ENCODE assay signal across 1 cellular context in the genomic region with DNA sequence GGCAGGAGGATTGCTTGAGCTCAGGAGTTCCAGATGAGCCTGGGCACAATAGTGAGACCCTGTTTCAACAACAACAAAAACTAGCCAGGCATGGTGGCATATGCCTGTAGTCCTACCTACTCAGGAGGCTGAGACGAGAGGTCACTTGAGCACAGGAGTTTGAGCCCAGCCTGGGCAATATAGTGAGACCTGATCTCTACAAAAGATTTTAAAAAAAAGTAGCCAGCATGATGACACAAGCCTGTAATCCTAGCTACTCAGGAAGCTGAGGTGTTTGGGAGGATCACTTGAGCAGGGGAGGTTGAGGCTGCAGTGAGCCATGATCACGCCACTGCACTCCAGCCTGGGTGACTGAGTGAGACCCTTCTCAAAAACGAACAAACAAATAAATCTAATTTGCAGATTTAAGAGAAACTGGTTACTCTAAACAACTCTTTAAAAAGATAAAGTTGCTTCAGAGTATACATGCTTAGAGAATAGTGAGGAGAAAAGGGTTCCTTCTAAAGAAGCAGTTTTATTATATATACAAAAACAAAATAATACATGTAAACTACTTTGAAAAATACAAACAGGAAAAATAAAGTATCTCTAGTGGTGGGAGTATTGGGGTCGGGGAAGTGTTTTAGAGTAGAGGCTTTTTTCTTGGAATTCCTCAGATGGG.
A peak's percentile ranks its signal among the peaks of the same experiment; 100 is the strongest.
TF ChIP-seq lines count a peak whose summit lies in the region.

No MANE protein-coding gene starts in this region.

TF ChIP-seq in K562, 482 proteins besides CTCF, POLR2A, EP300 and RAD21 (continued from another document and continues in another):
- TF ChIP-seq CHD7 (IDR thresholded peaks at IDR 0.05; ENCODE audit: low read depth, low read length), result no peak
- no peak for TF ChIP-seq CBX5 (IDR thresholded peaks at IDR 0.05; ENCODE audit: borderline replicate concordance, low read depth)
- no peak for TF ChIP-seq ZNF507 (tag; conservative IDR thresholded peaks at IDR 0.05)
- TF ChIP-seq ZNF124 (CRISPR knock-in tag; IDR thresholded peaks at IDR 0.05), result no peak
- TF ChIP-seq ZHX1 (conservative IDR thresholded peaks at IDR 0.05; ENCODE audit: low read length), result no peak
- TF ChIP-seq ZNF655 (CRISPR knock-in tag; IDR thresholded peaks at IDR 0.05), result no peak
- TF ChIP-seq JUN (IDR thresholded peaks at IDR 0.05; ENCODE audit: borderline replicate concordance, low read depth, low read length), result peak; percentile 47; the same call in 1 of the 2 replicates
- no peak for TF ChIP-seq JUN (CRISPR knock-in tag; IDR thresholded peaks at IDR 0.05; ENCODE audit: borderline replicate concordance)
- TF ChIP-seq L3MBTL2 (IDR thresholded peaks at IDR 0.05), result peak; percentile 42; the same call in 1 of the 2 replicates
- TF ChIP-seq CHD1 (IDR thresholded peaks at IDR 0.05; ENCODE audit: low read length), result no peak
- TF ChIP-seq CBFA2T2 (conservative IDR thresholded peaks at IDR 0.05), result no peak
- TF ChIP-seq ZSCAN29 (IDR thresholded peaks at IDR 0.05), result no peak
- no peak for TF ChIP-seq SNRNP70 (optimal IDR thresholded peaks at IDR 0.05; ENCODE audit: low read depth, low read length)
- peak; percentile 85 for TF ChIP-seq CXXC5 (CRISPR knock-in tag; IDR thresholded peaks at IDR 0.05)
- TF ChIP-seq, protein P1, sequence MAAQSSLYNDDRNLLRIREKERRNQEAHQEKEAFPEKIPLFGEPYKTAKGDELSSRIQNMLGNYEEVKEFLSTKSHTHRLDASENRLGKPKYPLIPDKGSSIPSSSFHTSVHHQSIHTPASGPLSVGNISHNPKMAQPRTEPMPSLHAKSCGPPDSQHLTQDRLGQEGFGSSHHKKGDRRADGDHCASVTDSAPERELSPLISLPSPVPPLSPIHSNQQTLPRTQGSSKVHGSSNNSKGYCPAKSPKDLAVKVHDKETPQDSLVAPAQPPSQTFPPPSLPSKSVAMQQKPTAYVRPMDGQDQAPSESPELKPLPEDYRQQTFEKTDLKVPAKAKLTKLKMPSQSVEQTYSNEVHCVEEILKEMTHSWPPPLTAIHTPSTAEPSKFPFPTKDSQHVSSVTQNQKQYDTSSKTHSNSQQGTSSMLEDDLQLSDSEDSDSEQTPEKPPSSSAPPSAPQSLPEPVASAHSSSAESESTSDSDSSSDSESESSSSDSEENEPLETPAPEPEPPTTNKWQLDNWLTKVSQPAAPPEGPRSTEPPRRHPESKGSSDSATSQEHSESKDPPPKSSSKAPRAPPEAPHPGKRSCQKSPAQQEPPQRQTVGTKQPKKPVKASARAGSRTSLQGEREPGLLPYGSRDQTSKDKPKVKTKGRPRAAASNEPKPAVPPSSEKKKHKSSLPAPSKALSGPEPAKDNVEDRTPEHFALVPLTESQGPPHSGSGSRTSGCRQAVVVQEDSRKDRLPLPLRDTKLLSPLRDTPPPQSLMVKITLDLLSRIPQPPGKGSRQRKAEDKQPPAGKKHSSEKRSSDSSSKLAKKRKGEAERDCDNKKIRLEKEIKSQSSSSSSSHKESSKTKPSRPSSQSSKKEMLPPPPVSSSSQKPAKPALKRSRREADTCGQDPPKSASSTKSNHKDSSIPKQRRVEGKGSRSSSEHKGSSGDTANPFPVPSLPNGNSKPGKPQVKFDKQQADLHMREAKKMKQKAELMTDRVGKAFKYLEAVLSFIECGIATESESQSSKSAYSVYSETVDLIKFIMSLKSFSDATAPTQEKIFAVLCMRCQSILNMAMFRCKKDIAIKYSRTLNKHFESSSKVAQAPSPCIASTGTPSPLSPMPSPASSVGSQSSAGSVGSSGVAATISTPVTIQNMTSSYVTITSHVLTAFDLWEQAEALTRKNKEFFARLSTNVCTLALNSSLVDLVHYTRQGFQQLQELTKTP (IDR thresholded peaks at IDR 0.05; ENCODE audit: low read depth in 1 of 2, partially characterized antibody in 2 of 2), result peak; percentile 23 to 44
- TF ChIP-seq ZZZ3 (IDR thresholded peaks at IDR 0.05), result no peak
- no peak for TF ChIP-seq MXI1 (IDR thresholded peaks at IDR 0.05; ENCODE audit: low read depth, low read length)
- TF ChIP-seq FOXP1 (CRISPR knock-in tag; IDR thresholded peaks at IDR 0.05), result no peak
- TF ChIP-seq ESRRA (IDR thresholded peaks at IDR 0.05; ENCODE audit: borderline replicate concordance, low read depth), result peak; percentile 39; the same call in 1 of the 2 replicates
- TF ChIP-seq NFE2L1 (tag; IDR thresholded peaks at IDR 0.05; ENCODE audit: borderline replicate concordance, low read depth), result no peak
- no peak for TF ChIP-seq SMAD2 (IDR thresholded peaks at IDR 0.05; ENCODE audit: low read depth, low read length)
- no peak for TF ChIP-seq STAT5A (IDR thresholded peaks at IDR 0.05; ENCODE audit: borderline replicate concordance, low read length)
